Comparison of ENCODE assay signal across 1 cellular context in the genomic region with DNA sequence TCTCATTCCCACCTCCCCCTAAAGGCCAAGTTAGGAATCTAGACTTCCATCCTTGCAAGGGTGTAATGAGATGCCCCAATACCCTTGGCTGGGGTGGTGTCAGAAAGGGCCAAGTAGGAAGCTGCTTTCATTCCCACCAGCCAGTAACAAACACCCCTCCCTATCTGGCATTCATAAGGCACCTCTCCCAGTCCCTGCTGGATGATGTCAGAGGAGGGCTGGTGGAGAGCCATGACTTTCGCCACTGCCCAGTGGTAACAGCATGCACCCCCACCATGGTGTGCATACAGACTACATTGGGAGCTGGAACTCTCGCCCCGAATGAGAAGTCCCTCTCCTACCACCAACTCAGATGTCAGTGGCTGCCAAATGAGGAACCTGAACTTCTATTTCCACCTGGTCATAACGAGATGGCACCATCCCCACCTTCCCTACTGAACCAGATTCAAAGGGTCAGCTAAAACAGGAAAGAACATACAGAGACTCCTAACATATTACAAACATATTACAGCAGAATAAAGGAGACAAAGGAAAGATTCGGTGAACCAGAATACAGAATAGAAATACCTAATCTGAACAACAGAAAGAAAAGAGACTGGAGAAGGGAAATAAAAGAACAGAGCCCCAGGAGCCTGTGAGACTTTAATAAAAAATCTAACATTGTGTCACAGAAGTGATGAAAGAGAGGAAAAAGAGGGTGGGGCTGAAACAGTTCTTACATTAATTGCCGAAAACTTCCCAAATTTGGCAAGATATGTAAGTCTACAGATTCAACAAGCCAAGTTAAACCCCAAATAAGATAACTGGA.
TF ChIP-seq lines count a peak whose summit lies in the region.

No MANE protein-coding gene starts in this region.

TF ChIP-seq in GM23338, 12 proteins besides CTCF, POLR2A, EP300 and RAD21 (continued from another document):
- TF ChIP-seq, protein P1, sequence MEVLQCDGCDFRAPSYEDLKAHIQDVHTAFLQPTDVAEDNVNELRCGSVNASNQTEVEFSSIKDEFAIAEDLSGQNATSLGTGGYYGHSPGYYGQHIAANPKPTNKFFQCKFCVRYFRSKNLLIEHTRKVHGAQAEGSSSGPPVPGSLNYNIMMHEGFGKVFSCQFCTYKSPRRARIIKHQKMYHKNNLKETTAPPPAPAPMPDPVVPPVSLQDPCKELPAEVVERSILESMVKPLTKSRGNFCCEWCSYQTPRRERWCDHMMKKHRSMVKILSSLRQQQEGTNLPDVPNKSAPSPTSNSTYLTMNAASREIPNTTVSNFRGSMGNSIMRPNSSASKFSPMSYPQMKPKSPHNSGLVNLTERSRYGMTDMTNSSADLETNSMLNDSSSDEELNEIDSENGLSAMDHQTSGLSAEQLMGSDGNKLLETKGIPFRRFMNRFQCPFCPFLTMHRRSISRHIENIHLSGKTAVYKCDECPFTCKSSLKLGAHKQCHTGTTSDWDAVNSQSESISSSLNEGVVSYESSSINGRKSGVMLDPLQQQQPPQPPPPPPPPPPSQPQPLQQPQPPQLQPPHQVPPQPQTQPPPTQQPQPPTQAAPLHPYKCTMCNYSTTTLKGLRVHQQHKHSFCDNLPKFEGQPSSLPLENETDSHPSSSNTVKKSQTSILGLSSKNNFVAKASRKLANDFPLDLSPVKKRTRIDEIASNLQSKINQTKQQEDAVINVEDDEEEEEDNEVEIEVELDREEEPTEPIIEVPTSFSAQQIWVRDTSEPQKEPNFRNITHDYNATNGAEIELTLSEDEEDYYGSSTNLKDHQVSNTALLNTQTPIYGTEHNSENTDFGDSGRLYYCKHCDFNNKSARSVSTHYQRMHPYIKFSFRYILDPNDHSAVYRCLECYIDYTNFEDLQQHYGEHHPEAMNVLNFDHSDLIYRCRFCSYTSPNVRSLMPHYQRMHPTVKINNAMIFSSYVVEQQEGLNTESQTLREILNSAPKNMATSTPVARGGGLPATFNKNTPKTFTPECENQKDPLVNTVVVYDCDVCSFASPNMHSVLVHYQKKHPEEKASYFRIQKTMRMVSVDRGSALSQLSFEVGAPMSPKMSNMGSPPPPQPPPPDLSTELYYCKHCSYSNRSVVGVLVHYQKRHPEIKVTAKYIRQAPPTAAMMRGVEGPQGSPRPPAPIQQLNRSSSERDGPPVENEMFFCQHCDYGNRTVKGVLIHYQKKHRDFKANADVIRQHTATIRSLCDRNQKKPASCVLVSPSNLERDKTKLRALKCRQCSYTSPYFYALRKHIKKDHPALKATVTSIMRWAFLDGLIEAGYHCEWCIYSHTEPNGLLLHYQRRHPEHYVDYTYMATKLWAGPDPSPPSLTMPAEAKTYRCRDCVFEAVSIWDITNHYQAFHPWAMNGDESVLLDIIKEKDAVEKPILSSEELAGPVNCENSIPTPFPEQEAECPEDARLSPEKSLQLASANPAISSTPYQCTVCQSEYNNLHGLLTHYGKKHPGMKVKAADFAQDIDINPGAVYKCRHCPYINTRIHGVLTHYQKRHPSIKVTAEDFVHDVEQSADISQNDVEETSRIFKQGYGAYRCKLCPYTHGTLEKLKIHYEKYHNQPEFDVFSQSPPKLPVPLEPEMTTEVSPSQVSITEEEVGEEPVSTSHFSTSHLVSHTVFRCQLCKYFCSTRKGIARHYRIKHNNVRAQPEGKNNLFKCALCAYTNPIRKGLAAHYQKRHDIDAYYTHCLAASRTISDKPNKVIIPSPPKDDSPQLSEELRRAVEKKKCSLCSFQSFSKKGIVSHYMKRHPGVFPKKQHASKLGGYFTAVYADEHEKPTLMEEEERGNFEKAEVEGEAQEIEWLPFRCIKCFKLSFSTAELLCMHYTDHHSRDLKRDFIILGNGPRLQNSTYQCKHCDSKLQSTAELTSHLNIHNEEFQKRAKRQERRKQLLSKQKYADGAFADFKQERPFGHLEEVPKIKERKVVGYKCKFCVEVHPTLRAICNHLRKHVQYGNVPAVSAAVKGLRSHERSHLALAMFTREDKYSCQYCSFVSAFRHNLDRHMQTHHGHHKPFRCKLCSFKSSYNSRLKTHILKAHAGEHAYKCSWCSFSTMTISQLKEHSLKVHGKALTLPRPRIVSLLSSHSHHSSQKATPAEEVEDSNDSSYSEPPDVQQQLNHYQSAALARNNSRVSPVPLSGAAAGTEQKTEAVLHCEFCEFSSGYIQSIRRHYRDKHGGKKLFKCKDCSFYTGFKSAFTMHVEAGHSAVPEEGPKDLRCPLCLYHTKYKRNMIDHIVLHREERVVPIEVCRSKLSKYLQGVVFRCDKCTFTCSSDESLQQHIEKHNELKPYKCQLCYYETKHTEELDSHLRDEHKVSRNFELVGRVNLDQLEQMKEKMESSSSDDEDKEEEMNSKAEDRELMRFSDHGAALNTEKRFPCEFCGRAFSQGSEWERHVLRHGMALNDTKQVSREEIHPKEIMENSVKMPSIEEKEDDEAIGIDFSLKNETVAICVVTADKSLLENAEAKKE (CRISPR knock-in tag; IDR thresholded peaks at IDR 0.05) = no peak
- TF ChIP-seq, protein P2, sequence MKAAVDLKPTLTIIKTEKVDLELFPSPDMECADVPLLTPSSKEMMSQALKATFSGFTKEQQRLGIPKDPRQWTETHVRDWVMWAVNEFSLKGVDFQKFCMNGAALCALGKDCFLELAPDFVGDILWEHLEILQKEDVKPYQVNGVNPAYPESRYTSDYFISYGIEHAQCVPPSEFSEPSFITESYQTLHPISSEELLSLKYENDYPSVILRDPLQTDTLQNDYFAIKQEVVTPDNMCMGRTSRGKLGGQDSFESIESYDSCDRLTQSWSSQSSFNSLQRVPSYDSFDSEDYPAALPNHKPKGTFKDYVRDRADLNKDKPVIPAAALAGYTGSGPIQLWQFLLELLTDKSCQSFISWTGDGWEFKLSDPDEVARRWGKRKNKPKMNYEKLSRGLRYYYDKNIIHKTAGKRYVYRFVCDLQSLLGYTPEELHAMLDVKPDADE (IDR thresholded peaks at IDR 0.05) = no peak
- TF ChIP-seq EZH2 (IDR thresholded peaks at IDR 0.05; ENCODE audit: low read depth, unreplicated experiment) (no peak), ZNF331 (CRISPR knock-in tag; IDR thresholded peaks at IDR 0.05; ENCODE audit: low read depth) (no peak), CREB1 (CRISPR knock-in tag; IDR thresholded peaks at IDR 0.05; ENCODE audit: low read depth) (no peak), STAT1 (IDR thresholded peaks at IDR 0.05; ENCODE audit: unreplicated experiment) (no peak), EZH2phosphoT487 (IDR thresholded peaks at IDR 0.05; ENCODE audit: unreplicated experiment) (no peak)
